19 cellular contexts compared by ENCODE assay signal in the genomic region with DNA sequence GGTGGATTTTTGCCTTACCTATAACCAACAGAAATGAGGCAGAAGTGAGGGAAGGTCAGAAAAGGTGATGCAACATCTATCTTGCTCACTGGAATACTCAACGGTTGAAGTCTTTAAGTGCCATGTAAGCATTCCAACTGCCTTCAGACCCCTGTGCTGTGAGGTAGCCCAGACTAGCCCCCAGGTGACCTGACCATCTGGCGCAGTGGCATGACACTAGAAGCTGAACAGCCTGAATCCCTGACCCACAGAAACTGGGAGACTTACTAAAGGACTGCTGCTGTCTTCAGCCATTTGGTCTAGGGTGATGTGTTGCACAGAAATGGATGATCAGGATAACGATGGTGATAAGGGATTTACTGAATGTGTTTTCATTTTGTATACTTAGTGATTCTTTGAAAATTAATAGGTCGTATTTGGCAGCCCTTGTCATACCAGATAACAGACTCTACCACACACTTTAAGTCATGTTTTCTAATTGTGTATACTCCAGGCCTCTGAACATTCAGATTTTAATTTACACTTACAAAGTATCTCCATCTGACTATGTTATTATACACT.
DNase-seq lines count a peak whose midpoint lies in the region; ATAC-seq and TF ChIP-seq lines count a peak whose summit lies in the region.
"Had no signal": no experiment of that assay in that cellular context is flagged by ENCODE, and none has a peak within 500 bp of the region (broad histone marks: within the 10 kb centered on the region; RNA-seq: fewer than 3 reads in every experiment).

No MANE protein-coding gene starts in this region.

- no peaks in the 10 kb centered on the region for H3K27me3 ChIP-seq in CD4-positive, CD25-positive, alpha-beta regulatory T cell (ENCODE audit: control insufficient read depth, insufficient read depth, low read length)
- no peaks in the 10 kb centered on the region for H3K27me3 ChIP-seq in spleen (replicated peaks in 1 of 7)

- no peak overlapping the region for H3K4me3 Mint-ChIP-seq in CD4-positive, CD25-positive, alpha-beta regulatory T cell
- H3K4me3 Mint-ChIP-seq in WTC11 = no peak overlapping the region
- H3K4me3 Mint-ChIP-seq in nephron progenitor cell = no peak overlapping the region
- H3K4me3 Mint-ChIP-seq: B cell had no signal

- CTCF ChIA-PET in WTC11 (lab: Charles Lee) = no interaction called here

- peaks cover 11 to 28% (median 21%) of the 10 kb centered on the region in 4 donors for H3K4me1 Mint-ChIP-seq in CD4-positive, CD25-positive, alpha-beta regulatory T cell
- H3K4me1 Mint-ChIP-seq in WTC11 (peaks cover 6% of the 10 kb centered on the region), nephron progenitor cell (peaks cover 52% of the 10 kb centered on the region)

- no peaks in the 10 kb centered on the region for H3K9me3 ChIP-seq in CD4-positive, CD25-positive, alpha-beta regulatory T cell (ENCODE audit: control insufficient read depth in 2 of 2, low read length in 2 of 2)
- no peaks in the 10 kb centered on the region for H3K9me3 ChIP-seq in spleen
- H3K9me3 ChIP-seq: A549 had no signal

- POLR2A ChIA-PET in WTC11 (lab: Charles Lee) = no interaction called here

- no peak overlapping the region for H3K4me3 ChIP-seq in CD4-positive, CD25-positive, alpha-beta regulatory T cell (ENCODE audit: low read depth, low read length)
- H3K4me3 ChIP-seq in spleen = no peak overlapping the region
- H3K4me3 ChIP-seq: A549, PC-9, SK-N-MC had no signal

- H3K27me3 Mint-ChIP-seq in CD4-positive, CD25-positive, alpha-beta regulatory T cell = no peaks in the 10 kb centered on the region
- H3K27me3 Mint-ChIP-seq in WTC11 (ENCODE audit: low read depth) (no peaks in the 10 kb centered on the region), nephron progenitor cell (ENCODE audit: low read depth, poor library complexity) (peaks cover 6% of the 10 kb centered on the region)
- H3K27me3 Mint-ChIP-seq: B cell had no signal

- H3K36me3 Mint-ChIP-seq in CD4-positive, CD25-positive, alpha-beta regulatory T cell = peaks cover 27% of the 10 kb centered on the region
- 0 out of 2 replicates have a peak, but pooled peaks cover 4% of the 10 kb centered on the region for H3K36me3 Mint-ChIP-seq in WTC11
- H3K36me3 Mint-ChIP-seq in nephron progenitor cell (ENCODE audit: low read depth) = peaks cover 35% of the 10 kb centered on the region

- no peak for ATAC-seq in CD4-positive, CD25-positive, alpha-beta regulatory T cell (ENCODE audit: low read depth in 2 of 2)
- no peak for ATAC-seq in WTC11
- no peak for ATAC-seq in left colon
- ATAC-seq: A549 had no signal

- peak overlapping the region in 2 of 3 donors; percentile 12 to 33 for H3K27ac Mint-ChIP-seq in CD4-positive, CD25-positive, alpha-beta regulatory T cell
- peak overlapping the region; percentile 14; the same call in 1 of the 2 replicates for H3K27ac Mint-ChIP-seq in WTC11
- H3K27ac Mint-ChIP-seq in nephron progenitor cell = peak overlapping the region; percentile 80
- H3K27ac Mint-ChIP-seq: B cell had no signal

- peaks cover 0 to 12% (median 0%) of the 10 kb centered on the region in 7 donors for H3K9me3 Mint-ChIP-seq in CD4-positive, CD25-positive, alpha-beta regulatory T cell
- H3K9me3 Mint-ChIP-seq in WTC11 = peaks cover 11% of the 10 kb centered on the region
- peaks cover 15% of the 10 kb centered on the region for H3K9me3 Mint-ChIP-seq in nephron progenitor cell

- WGBS in spleen, 5 donors = 85 to 92% (median 87%) methylated on average over 4 of the region's 4 CpGs

- H3K4me1 ChIP-seq in CD4-positive, CD25-positive, alpha-beta regulatory T cell (ENCODE audit: control insufficient read depth, insufficient read depth, low read length, poor library complexity, severe bottlenecking) = peaks cover 14% of the 10 kb centered on the region
- H3K4me1 ChIP-seq in spleen = peaks cover 0 to 25% (median 7%) of the 10 kb centered on the region in 6 donors
- H3K4me1 ChIP-seq: A549 had no signal

- H3K27ac ChIP-seq in CD4-positive, CD25-positive, alpha-beta regulatory T cell (ENCODE audit: insufficient read depth, low read length, poor library complexity, severe bottlenecking) = no peak overlapping the region
- no peak overlapping the region for H3K27ac ChIP-seq in spleen
- H3K27ac ChIP-seq: A549, PC-9, SK-N-MC had no signal

- H3K36me3 ChIP-seq in CD4-positive, CD25-positive, alpha-beta regulatory T cell (ENCODE audit: control insufficient read depth, insufficient read depth, low read length) = peaks cover 6% of the 10 kb centered on the region
- peaks cover 0 to 3% (median 0%) of the 10 kb centered on the region in 6 donors for H3K36me3 ChIP-seq in spleen

- intact Hi-C loops in left colon (cut with DNase I, micrococcal nuclease) = no loop called here
- intact Hi-C loops in spleen (cut with DNase I; ENCODE audit: low total_unique reads) = no loop called here

- TF ChIP-seq CTCF in WTC11 (IDR thresholded peaks at IDR 0.05) (no peak), nephron progenitor cell (IDR thresholded peaks at IDR 0.05) (no peak), spleen (IDR thresholded peaks at IDR 0.05 in 8 of 11, conservative IDR thresholded peaks at IDR 0.05 in 3 of 11) (no peak)

- no peak for DNase-seq in CD4-positive, CD25-positive, alpha-beta regulatory T cell
- peak; percentile 88 for DNase-seq in NCI-H82 (lab: John Stamatoyannopoulos, UW)
- DNase-seq in WTC11 (ENCODE audit: low spot score) = no peak
- no peak for DNase-seq in nephron progenitor cell
- no peak for DNase-seq in left colon
- no peak for DNase-seq in T-helper 2 cell
- no peak for DNase-seq in NCI-H345 (lab: John Stamatoyannopoulos, UW)
- DNase-seq in spleen = no peak
- DNase-seq: NCI-H1092 treated with DMSO at 0.1 percent for 48 hours, NCI-H1436 treated with DMSO at 0.1 percent for 48 hours, NCI-H1930, NCI-H2227 treated with DMSO at 0.1 percent for 48 hours, NCI-H526, PC-9, RPMI8226, SHP77 had no signal

- no peak for TF ChIP-seq POLR2A in spleen (IDR thresholded peaks at IDR 0.05)

TF ChIP-seq in WTC11, 78 proteins besides CTCF, POLR2A, EP300 and RAD21 (continues in another document):
- TF ChIP-seq RORB (CRISPR knock-in tag; IDR thresholded peaks at IDR 0.05) (no peak), PRDM15 (CRISPR knock-in tag; IDR thresholded peaks at IDR 0.05) (no peak), MYBL2 (CRISPR knock-in tag; IDR thresholded peaks at IDR 0.05) (no peak), HMGXB4 (CRISPR knock-in tag; IDR thresholded peaks at IDR 0.05) (no peak), ZNF232 (CRISPR knock-in tag; IDR thresholded peaks at IDR 0.05) (no peak), NR3C1 (CRISPR knock-in tag; conservative IDR thresholded peaks at IDR 0.05; ENCODE audit: low read depth) (no peak), ATF2 (CRISPR knock-in tag; IDR thresholded peaks at IDR 0.05; ENCODE audit: borderline replicate concordance, low read depth) (no peak)

Comparison
In these comparisons a context has a peak if more than half of its experiments do, and no peak if none do; other contexts are left out.
1. H3K27ac Mint-ChIP-seq: peak in every context shown above with its lines; median percentile 80 in nephron progenitor cell; 22 in CD4-positive, CD25-positive, alpha-beta regulatory T cell; 14 in WTC11.